35 cellular contexts compared by ENCODE assay signal in the genomic region with DNA sequence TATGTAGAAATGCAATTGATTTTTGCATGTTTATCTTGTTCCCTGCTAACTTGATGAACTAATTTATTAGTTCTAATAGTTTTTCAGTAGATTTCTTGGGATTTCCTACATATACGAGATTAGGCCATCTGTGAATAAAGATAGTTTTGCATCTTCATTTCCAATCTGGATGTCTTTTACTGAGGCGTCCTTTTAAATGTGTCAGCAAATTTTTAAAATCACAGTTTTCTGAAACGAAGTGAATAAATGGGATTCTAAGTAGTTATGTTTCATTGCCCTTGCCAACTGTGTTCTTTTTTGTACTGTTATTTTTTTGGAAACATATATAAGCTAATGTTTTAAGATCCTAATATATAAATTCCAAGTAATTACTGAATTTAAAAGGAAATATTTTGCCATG.
"Had no signal": no experiment of that assay in that cellular context is flagged by ENCODE, and none has a peak within 500 bp of the region (broad histone marks: within the 10 kb centered on the region; RNA-seq: fewer than 3 reads in every experiment).

No MANE protein-coding gene starts in this region.

- H3K4me1 Mint-ChIP-seq: activated B cell treated with CpG ODN at 0.5 μM for 24 hours; activated CD4-positive, alpha-beta T cell treated with anti-CD3 and anti-CD28 coated beads, Interleukin-2, amount 10 ng/mL, durations not matched to agents 24 days and 14 days; activated naive CD4-positive, alpha-beta T cell treated with anti-CD3 and anti-CD28 coated beads, Interleukin-2, amount 10 ng/mL, durations not matched to agents 7 days and 5 days; activated naive CD4-positive, alpha-beta T cell treated with anti-CD3 and anti-CD28 coated beads, Interleukin-2, amount 50 U/mL, for 24 hours; activated naive CD8-positive, alpha-beta T cell treated with anti-CD3 and anti-CD28 coated beads, Interleukin-2, amount 50 U/mL, for 24 hours; brain; central memory CD8-positive, alpha-beta T cell had no signal

- H3K9me3 Mint-ChIP-seq: activated naive CD4-positive, alpha-beta T cell treated with anti-CD3 and anti-CD28 coated beads, Interleukin-2, amount 50 U/mL, for 24 hours; central memory CD8-positive, alpha-beta T cell had no signal

- H3K27ac Mint-ChIP-seq: activated B cell treated with CpG ODN at 0.5 μM for 24 hours; activated CD4-positive, alpha-beta memory T cell treated with anti-CD3 and anti-CD28 coated beads for 36 hours; activated CD4-positive, alpha-beta T cell treated with anti-CD3 and anti-CD28 coated beads, Interleukin-2, amount 10 ng/mL, durations not matched to agents 24 days and 14 days; activated CD8-positive, alpha-beta T cell treated with anti-CD3 and anti-CD28 coated beads for 36 hours; activated naive CD4-positive, alpha-beta T cell treated with anti-CD3 and anti-CD28 coated beads, Interleukin-2, amount 50 U/mL, for 24 hours; activated naive CD8-positive, alpha-beta T cell; activated naive CD8-positive, alpha-beta T cell treated with anti-CD3 and anti-CD28 coated beads, Interleukin-2, amount 10 ng/mL, durations not matched to agents 7 days and 5 days; activated naive CD8-positive, alpha-beta T cell treated with anti-CD3 and anti-CD28 coated beads, Interleukin-2, amount 50 U/mL, for 24 hours; activated T-cell treated with anti-CD3 and anti-CD28 coated beads, Interleukin-2, amount 50 U/mL, for 24 hours; activated T-helper 2 cell treated with anti-CD3 and anti-CD28 coated beads, Interferon-gamma antibody, Interleukin-2, Interleukin-4, amounts not matched to agents 10 μg/mL and 5 μg/mL and 100 μg/mL, durations not matched to agents 14 hours and 24 hours and 36 hours; brain; T-helper 1 cell treated with Interleukin-12 subunit alpha and Interleukin-12 subunit beta and Interleukin-4 antibody, amounts not matched to agents 30 μg/mL and 1 μg/mL, for 36 hours; T-helper 2 cell treated with Interferon-gamma antibody and Interleukin-4, amounts not matched to agents 5 μg/mL and 100 μg/mL, for 36 hours had no signal

- H3K4me3 ChIP-seq: ascending aorta, cardiac muscle cell had no signal

- H3K4me1 ChIP-seq: ascending aorta had no signal

- FAIRE-seq: bronchial epithelial cell, TTC549 had no signal

- H3K9me3 ChIP-seq: ascending aorta had no signal

- H3K27me3 ChIP-seq: ascending aorta, cardiac muscle cell had no signal

- ATAC-seq: activated CD8-positive, alpha-beta T cell treated with anti-CD3 and anti-CD28 coated beads for 36 hours; activated naive CD8-positive, alpha-beta T cell treated with anti-CD3 and anti-CD28 coated beads, Interleukin-2, amount 50 U/mL, for 24 hours had no signal

- H3K36me3 ChIP-seq: cardiac muscle cell had no signal

- H3K4me3 Mint-ChIP-seq: activated B cell treated with CpG ODN at 0.5 μM for 24 hours; activated CD4-positive, alpha-beta memory T cell treated with anti-CD3 and anti-CD28 coated beads for 36 hours; activated CD4-positive, alpha-beta T cell treated with anti-CD3 and anti-CD28 coated beads, Interleukin-2, amount 10 ng/mL, durations not matched to agents 24 days and 14 days; activated CD8-positive, alpha-beta T cell treated with anti-CD3 and anti-CD28 coated beads for 36 hours; activated naive CD4-positive, alpha-beta T cell treated with anti-CD3 and anti-CD28 coated beads, Interleukin-2, amount 10 ng/mL, durations not matched to agents 7 days and 5 days; activated naive CD4-positive, alpha-beta T cell treated with anti-CD3 and anti-CD28 coated beads, Interleukin-2, amount 50 U/mL, for 24 hours; activated naive CD8-positive, alpha-beta T cell; activated naive CD8-positive, alpha-beta T cell treated with anti-CD3 and anti-CD28 coated beads, Interleukin-2, amount 10 ng/mL, durations not matched to agents 7 days and 5 days; activated naive CD8-positive, alpha-beta T cell treated with anti-CD3 and anti-CD28 coated beads, Interleukin-2, amount 50 U/mL, for 24 hours; activated T-cell treated with anti-CD3 and anti-CD28 coated beads, Interleukin-2, amount 50 U/mL, for 24 hours; brain; central memory CD8-positive, alpha-beta T cell; T-helper 1 cell treated with Interleukin-12 subunit alpha and Interleukin-12 subunit beta and Interleukin-4 antibody, amounts not matched to agents 30 μg/mL and 1 μg/mL, for 36 hours; T-helper 2 cell treated with Interferon-gamma antibody and Interleukin-4, amounts not matched to agents 5 μg/mL and 100 μg/mL, for 36 hours had no signal

- H3K27me3 Mint-ChIP-seq: activated CD4-positive, alpha-beta memory T cell treated with anti-CD3 and anti-CD28 coated beads for 36 hours; activated CD4-positive, alpha-beta T cell treated with anti-CD3 and anti-CD28 coated beads, Interleukin-2, amount 10 ng/mL, durations not matched to agents 24 days and 14 days; activated CD8-positive, alpha-beta T cell treated with anti-CD3 and anti-CD28 coated beads for 36 hours; activated naive CD4-positive, alpha-beta T cell treated with anti-CD3 and anti-CD28 coated beads, Interleukin-2, amount 10 ng/mL, durations not matched to agents 7 days and 5 days; activated naive CD4-positive, alpha-beta T cell treated with anti-CD3 and anti-CD28 coated beads, Interleukin-2, amount 50 U/mL, for 24 hours; activated naive CD8-positive, alpha-beta T cell; activated naive CD8-positive, alpha-beta T cell treated with anti-CD3 and anti-CD28 coated beads, Interleukin-2, amount 10 ng/mL, durations not matched to agents 7 days and 5 days; activated naive CD8-positive, alpha-beta T cell treated with anti-CD3 and anti-CD28 coated beads, Interleukin-2, amount 50 U/mL, for 24 hours; activated T-cell treated with anti-CD3 and anti-CD28 coated beads, Interleukin-2, amount 50 U/mL, for 24 hours; brain; central memory CD8-positive, alpha-beta T cell had no signal

- H3K27ac ChIP-seq: ascending aorta, cardiac muscle cell, VCaP had no signal

- DNase-seq: activated B cell treated with CpG ODN at 0.5 μM for 24 hours; activated CD4-positive, alpha-beta memory T cell treated with anti-CD3 and anti-CD28 coated beads for 36 hours; activated CD4-positive, alpha-beta T cell treated with anti-CD3 and anti-CD28 coated beads for 4 hours; activated CD4-positive, alpha-beta T cell treated with anti-CD3 and anti-CD28 coated beads, Interleukin-2, amount 10 ng/mL, durations not matched to agents 24 days and 14 days; activated CD4-positive, alpha-beta T cell treated with anti-CD3 and anti-CD28 coated beads, Interleukin-2, amount 50 U/mL, for 1 hour; activated CD4-positive, alpha-beta T cell treated with anti-CD3 and anti-CD28 coated beads, Interleukin-2, amount 50 U/mL, for 4 hours; activated CD4-positive, CD25-positive, alpha-beta regulatory T cell treated with anti-CD3 and anti-CD28 coated beads, Interleukin-2, amount 50 U/mL, for 72 hours; activated CD8-positive, alpha-beta memory T cell treated with anti-CD3 and anti-CD28 coated beads, Interleukin-2, amount 50 U/mL, for 48 hours; activated CD8-positive, alpha-beta T cell treated with anti-CD3 and anti-CD28 coated beads for 36 hours; activated effector memory CD4-positive, alpha-beta T cell treated with Interleukin-2 at 50 U/mL for 16 hours; activated gamma-delta T cell; activated naive CD4-positive, alpha-beta T cell treated with anti-CD3 and anti-CD28 coated beads, Interleukin-2, amount 10 ng/mL, durations not matched to agents 7 days and 5 days; activated naive CD4-positive, alpha-beta T cell treated with Interleukin-2 at 50 U/mL for 16 hours; activated naive CD8-positive, alpha-beta T cell treated with anti-CD3 and anti-CD28 coated beads, Interleukin-2, amount 10 ng/mL, durations not matched to agents 7 days and 5 days; activated naive CD8-positive, alpha-beta T cell treated with anti-CD3 and anti-CD28 coated beads, Interleukin-2, amount 50 U/mL, for 24 hours; activated T-cell treated with anti-CD3 and anti-CD28 coated beads, Interleukin-2, amount 50 U/mL, for 24 hours; activated T-cell treated with anti-CD3 and anti-CD28 coated beads, Interleukin-2, amount 50 U/mL, for 48 hours; amygdala; anterior cingulate cortex; caudate nucleus; cerebellar nuclear complex; T-helper 2 cell; T-helper 9 cell had no signal
